9 cellular contexts compared by ENCODE assay signal in genomic region chr5:73160239-73160671, GRCh38. TPM values are rescaled to one million over a fixed set of nuclear protein-coding genes. Genes with fewer than 3 reads are reported as not detected.
DNase-seq lines count a peak whose midpoint lies in the region; ATAC-seq and TF ChIP-seq lines count a peak whose summit lies in the region.
"Had no signal": no experiment of that assay in that cellular context is flagged by ENCODE, and none has a peak within 500 bp of the region (broad histone marks: within the 10 kb centered on the region; RNA-seq: fewer than 3 reads in every experiment).

No MANE protein-coding gene starts in this region.

- CTCF ChIA-PET in WTC11 (lab: Charles Lee) = interaction anchor here (1.9 kb wide), 1 partner anchor 11 kb away, joined by 8 read pairs; no protein-coding TSS in a partner anchor

- no peak for TF ChIP-seq CTCF in WTC11 (IDR thresholded peaks at IDR 0.05)

- H3K9me3 Mint-ChIP-seq in WTC11 = no peaks in the 10 kb centered on the region

- peaks cover 10% of the 10 kb centered on the region for H3K4me1 Mint-ChIP-seq in WTC11

- ATAC-seq in HG03354 (IDR thresholded peaks at IDR 0.05; ENCODE audit: poor library complexity, severe bottlenecking, unreplicated experiment) (peak; percentile 94), WTC11 (no peak)

- no peak overlapping the region for H3K4me3 Mint-ChIP-seq in WTC11

- H3K27me3 Mint-ChIP-seq in WTC11 (ENCODE audit: low read depth) = no peaks in the 10 kb centered on the region

- peak; percentile 3 for DNase-seq in GM19238 (ENCODE audit: insufficient read length, low spot score)
- peak; percentile 29 to 36 for DNase-seq in activated CD4-positive, alpha-beta T cell treated with anti-CD3 and anti-CD28 coated beads, Interleukin-2, amount 50 U/mL, for 4 hours
- DNase-seq in stimulated activated CD4-positive, alpha-beta T cell treated with anti-CD3 and anti-CD28 coated beads, Interleukin-1b, Interleukin-23, amount 100 ng/mL, for 48 hours = peak; percentile 79
- DNase-seq in COLO829 (ENCODE audit: low spot score) = no peak
- no peak for DNase-seq in NCI-H345 (lab: John Stamatoyannopoulos, UW)
- no peak for DNase-seq in dermis blood vessel endothelial cell
- no peak for DNase-seq in WTC11 (ENCODE audit: low spot score)

- H3K36me3 Mint-ChIP-seq in WTC11 = no peaks in the 10 kb centered on the region

- no peak overlapping the region for H3K27ac Mint-ChIP-seq in WTC11

- POLR2A ChIA-PET in WTC11 (lab: Charles Lee) = no interaction called here

TF ChIP-seq in WTC11, 78 proteins besides CTCF, POLR2A, EP300 and RAD21:
- TF ChIP-seq ETV6 (CRISPR knock-in tag; IDR thresholded peaks at IDR 0.05) = no peak
- TF ChIP-seq FOXJ3 (CRISPR knock-in tag; IDR thresholded peaks at IDR 0.05; ENCODE audit: borderline replicate concordance) = no peak
- TF ChIP-seq ZNF423 (CRISPR knock-in tag; IDR thresholded peaks at IDR 0.05) = no peak
- no peak for TF ChIP-seq NR1H2 (CRISPR knock-in tag; IDR thresholded peaks at IDR 0.05)
- no peak for TF ChIP-seq ZBTB43 (CRISPR knock-in tag; IDR thresholded peaks at IDR 0.05)
- TF ChIP-seq NFYB (CRISPR knock-in tag; conservative IDR thresholded peaks at IDR 0.05; ENCODE audit: low read depth) = no peak
- no peak for TF ChIP-seq CBFB (CRISPR knock-in tag; IDR thresholded peaks at IDR 0.05; ENCODE audit: low read depth)
- TF ChIP-seq GRHL2 (CRISPR knock-in tag; IDR thresholded peaks at IDR 0.05; ENCODE audit: insufficient replicate concordance, severe bottlenecking) = no peak
- TF ChIP-seq TP53 (CRISPR knock-in tag; IDR thresholded peaks at IDR 0.05) = no peak
- TF ChIP-seq SP1 (CRISPR knock-in tag; conservative IDR thresholded peaks at IDR 0.05) = no peak
- no peak for TF ChIP-seq IRF1 (CRISPR knock-in tag; IDR thresholded peaks at IDR 0.05)
- no peak for TF ChIP-seq ZNF512 (CRISPR knock-in tag; IDR thresholded peaks at IDR 0.05; ENCODE audit: borderline replicate concordance)
- TF ChIP-seq, protein P1, sequence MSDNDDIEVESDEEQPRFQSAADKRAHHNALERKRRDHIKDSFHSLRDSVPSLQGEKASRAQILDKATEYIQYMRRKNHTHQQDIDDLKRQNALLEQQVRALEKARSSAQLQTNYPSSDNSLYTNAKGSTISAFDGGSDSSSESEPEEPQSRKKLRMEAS (CRISPR knock-in tag; IDR thresholded peaks at IDR 0.05) = no peak
- TF ChIP-seq ZNF532 (CRISPR knock-in tag; IDR thresholded peaks at IDR 0.05; ENCODE audit: borderline replicate concordance) = no peak
- TF ChIP-seq PRRX2 (CRISPR knock-in tag; IDR thresholded peaks at IDR 0.05) = no peak
- TF ChIP-seq CREB1 (CRISPR knock-in tag; IDR thresholded peaks at IDR 0.05) = no peak
- TF ChIP-seq, protein P2, sequence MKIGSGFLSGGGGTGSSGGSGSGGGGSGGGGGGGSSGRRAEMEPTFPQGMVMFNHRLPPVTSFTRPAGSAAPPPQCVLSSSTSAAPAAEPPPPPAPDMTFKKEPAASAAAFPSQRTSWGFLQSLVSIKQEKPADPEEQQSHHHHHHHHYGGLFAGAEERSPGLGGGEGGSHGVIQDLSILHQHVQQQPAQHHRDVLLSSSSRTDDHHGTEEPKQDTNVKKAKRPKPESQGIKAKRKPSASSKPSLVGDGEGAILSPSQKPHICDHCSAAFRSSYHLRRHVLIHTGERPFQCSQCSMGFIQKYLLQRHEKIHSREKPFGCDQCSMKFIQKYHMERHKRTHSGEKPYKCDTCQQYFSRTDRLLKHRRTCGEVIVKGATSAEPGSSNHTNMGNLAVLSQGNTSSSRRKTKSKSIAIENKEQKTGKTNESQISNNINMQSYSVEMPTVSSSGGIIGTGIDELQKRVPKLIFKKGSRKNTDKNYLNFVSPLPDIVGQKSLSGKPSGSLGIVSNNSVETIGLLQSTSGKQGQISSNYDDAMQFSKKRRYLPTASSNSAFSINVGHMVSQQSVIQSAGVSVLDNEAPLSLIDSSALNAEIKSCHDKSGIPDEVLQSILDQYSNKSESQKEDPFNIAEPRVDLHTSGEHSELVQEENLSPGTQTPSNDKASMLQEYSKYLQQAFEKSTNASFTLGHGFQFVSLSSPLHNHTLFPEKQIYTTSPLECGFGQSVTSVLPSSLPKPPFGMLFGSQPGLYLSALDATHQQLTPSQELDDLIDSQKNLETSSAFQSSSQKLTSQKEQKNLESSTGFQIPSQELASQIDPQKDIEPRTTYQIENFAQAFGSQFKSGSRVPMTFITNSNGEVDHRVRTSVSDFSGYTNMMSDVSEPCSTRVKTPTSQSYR (CRISPR knock-in tag; IDR thresholded peaks at IDR 0.05) = no peak

RNA-seq across cellular contexts. Expression of gene TMEM174, which starts 12.7 kb away (rescaled TPM):
- total RNA-seq in dermis blood vessel endothelial cell (not detected in 2 replicates), WTC11 (2021) (not detected in 3 replicates)
- total RNA-seq: fibroblast of lung had no signal

RNA-seq across cellular contexts. Expression of gene TMEM171, which starts 39.9 kb away (rescaled TPM):
- total RNA-seq in dermis blood vessel endothelial cell = 1.0 and 1.9 TPM in 2 replicates
- total RNA-seq in WTC11 (2021) = 0.96 to 1.8 TPM (median 1.7 TPM) in 3 replicates

Comparison
In these comparisons a context has a peak if more than half of its experiments do, and no peak if none do; other contexts are left out.
1. DNase-seq: peak in GM19238 (single experiment), activated CD4-positive, alpha-beta T cell treated with anti-CD3 and anti-CD28 coated beads, Interleukin-2, amount 50 U/mL, for 4 hours (2 of 2) and stimulated activated CD4-positive, alpha-beta T cell treated with anti-CD3 and anti-CD28 coated beads, Interleukin-1b, Interleukin-23, amount 100 ng/mL, for 48 hours (single experiment); none in COLO829 (single experiment), NCI-H345 (single experiment), dermis blood vessel endothelial cell (single experiment) and WTC11 (single experiment).